ENCODE assay signal across 1 cellular context in the genomic region with DNA sequence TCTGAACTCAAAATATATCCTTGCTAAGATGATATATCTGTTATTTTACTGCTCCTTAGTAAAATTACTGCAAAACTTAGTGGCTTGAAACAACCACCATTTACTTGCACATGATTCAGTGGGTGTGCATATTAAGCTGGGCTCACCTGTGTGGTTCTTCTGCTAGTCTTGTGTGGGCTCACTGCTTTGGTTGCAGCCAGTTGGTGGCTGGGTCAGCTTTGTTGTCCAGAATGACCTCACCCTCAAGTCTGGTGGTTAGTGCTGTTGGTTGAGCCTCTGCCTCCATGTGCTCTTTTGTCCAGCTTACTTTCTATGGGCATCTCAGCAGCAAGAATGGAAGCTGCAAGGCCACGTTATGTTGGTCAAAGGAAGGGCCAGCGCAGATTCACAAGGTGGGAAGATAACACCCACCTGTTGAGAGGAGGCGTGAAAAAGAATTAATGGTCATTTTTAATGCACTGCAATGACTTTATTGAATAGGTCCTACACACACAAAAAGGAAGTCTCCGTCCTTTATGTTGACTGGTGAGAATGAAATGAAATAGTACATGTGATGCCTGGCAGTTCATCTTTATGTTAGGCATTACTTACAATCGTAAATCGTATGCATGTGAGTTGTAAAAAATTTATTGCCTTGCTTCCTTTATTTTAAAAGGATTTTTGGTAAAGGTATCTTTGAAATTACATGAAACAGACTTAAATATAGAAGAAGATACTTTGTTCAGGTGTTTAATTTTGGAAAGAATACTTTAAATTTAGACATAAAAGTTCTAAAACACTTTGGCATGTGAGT.
TF ChIP-seq lines count a peak whose summit lies in the region.

No MANE protein-coding gene starts in this region.

TF ChIP-seq in WTC11, 78 proteins besides CTCF, POLR2A, EP300 and RAD21 (continued from another document):
- TF ChIP-seq, protein P1, sequence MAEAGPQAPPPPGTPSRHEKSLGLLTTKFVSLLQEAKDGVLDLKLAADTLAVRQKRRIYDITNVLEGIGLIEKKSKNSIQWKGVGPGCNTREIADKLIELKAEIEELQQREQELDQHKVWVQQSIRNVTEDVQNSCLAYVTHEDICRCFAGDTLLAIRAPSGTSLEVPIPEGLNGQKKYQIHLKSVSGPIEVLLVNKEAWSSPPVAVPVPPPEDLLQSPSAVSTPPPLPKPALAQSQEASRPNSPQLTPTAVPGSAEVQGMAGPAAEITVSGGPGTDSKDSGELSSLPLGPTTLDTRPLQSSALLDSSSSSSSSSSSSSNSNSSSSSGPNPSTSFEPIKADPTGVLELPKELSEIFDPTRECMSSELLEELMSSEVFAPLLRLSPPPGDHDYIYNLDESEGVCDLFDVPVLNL (CRISPR knock-in tag; IDR thresholded peaks at IDR 0.05; ENCODE audit: borderline replicate concordance, low read depth) = no peak
- TF ChIP-seq GTF2I (CRISPR knock-in tag; conservative IDR thresholded peaks at IDR 0.05) (no peak), ZNF317 (CRISPR knock-in tag; IDR thresholded peaks at IDR 0.05; ENCODE audit: borderline replicate concordance, low read depth) (no peak), CREM (CRISPR knock-in tag; IDR thresholded peaks at IDR 0.05) (no peak), ATF1 (CRISPR knock-in tag; IDR thresholded peaks at IDR 0.05) (no peak)
- TF ChIP-seq, protein P2, sequence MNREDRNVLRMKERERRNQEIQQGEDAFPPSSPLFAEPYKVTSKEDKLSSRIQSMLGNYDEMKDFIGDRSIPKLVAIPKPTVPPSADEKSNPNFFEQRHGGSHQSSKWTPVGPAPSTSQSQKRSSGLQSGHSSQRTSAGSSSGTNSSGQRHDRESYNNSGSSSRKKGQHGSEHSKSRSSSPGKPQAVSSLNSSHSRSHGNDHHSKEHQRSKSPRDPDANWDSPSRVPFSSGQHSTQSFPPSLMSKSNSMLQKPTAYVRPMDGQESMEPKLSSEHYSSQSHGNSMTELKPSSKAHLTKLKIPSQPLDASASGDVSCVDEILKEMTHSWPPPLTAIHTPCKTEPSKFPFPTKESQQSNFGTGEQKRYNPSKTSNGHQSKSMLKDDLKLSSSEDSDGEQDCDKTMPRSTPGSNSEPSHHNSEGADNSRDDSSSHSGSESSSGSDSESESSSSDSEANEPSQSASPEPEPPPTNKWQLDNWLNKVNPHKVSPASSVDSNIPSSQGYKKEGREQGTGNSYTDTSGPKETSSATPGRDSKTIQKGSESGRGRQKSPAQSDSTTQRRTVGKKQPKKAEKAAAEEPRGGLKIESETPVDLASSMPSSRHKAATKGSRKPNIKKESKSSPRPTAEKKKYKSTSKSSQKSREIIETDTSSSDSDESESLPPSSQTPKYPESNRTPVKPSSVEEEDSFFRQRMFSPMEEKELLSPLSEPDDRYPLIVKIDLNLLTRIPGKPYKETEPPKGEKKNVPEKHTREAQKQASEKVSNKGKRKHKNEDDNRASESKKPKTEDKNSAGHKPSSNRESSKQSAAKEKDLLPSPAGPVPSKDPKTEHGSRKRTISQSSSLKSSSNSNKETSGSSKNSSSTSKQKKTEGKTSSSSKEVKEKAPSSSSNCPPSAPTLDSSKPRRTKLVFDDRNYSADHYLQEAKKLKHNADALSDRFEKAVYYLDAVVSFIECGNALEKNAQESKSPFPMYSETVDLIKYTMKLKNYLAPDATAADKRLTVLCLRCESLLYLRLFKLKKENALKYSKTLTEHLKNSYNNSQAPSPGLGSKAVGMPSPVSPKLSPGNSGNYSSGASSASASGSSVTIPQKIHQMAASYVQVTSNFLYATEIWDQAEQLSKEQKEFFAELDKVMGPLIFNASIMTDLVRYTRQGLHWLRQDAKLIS (CRISPR knock-in tag; IDR thresholded peaks at IDR 0.05; ENCODE audit: borderline replicate concordance) = no peak
- TF ChIP-seq, protein P3, sequence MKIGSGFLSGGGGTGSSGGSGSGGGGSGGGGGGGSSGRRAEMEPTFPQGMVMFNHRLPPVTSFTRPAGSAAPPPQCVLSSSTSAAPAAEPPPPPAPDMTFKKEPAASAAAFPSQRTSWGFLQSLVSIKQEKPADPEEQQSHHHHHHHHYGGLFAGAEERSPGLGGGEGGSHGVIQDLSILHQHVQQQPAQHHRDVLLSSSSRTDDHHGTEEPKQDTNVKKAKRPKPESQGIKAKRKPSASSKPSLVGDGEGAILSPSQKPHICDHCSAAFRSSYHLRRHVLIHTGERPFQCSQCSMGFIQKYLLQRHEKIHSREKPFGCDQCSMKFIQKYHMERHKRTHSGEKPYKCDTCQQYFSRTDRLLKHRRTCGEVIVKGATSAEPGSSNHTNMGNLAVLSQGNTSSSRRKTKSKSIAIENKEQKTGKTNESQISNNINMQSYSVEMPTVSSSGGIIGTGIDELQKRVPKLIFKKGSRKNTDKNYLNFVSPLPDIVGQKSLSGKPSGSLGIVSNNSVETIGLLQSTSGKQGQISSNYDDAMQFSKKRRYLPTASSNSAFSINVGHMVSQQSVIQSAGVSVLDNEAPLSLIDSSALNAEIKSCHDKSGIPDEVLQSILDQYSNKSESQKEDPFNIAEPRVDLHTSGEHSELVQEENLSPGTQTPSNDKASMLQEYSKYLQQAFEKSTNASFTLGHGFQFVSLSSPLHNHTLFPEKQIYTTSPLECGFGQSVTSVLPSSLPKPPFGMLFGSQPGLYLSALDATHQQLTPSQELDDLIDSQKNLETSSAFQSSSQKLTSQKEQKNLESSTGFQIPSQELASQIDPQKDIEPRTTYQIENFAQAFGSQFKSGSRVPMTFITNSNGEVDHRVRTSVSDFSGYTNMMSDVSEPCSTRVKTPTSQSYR (CRISPR knock-in tag; IDR thresholded peaks at IDR 0.05) = no peak
TF ChIP-seq in WTC11: peak in this region for 0.
